8 cellular contexts compared by ENCODE assay signal in the genomic region with DNA sequence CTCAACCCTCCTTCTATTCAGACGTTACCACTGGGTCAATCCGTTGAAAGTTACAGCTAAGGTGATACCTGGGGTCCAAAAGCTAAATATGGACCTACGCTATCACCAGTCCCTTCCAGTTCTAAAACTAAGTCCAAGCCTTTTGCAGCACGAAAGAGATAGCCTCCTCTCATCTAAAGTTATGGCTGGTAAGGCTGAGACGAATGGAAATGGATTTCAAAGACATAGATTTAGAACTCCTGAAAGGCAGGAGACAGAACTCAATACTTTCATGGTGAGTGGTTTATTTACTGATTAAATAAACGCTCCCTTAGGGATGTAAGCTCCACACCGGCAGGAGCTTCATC. TPM values are rescaled to one million over a fixed set of nuclear protein-coding genes. Genes with fewer than 3 reads are reported as not detected.
DNase-seq lines count a peak whose midpoint lies in the region; ATAC-seq and TF ChIP-seq lines count a peak whose summit lies in the region.

No MANE protein-coding gene starts in this region.

- no peaks in the 10 kb centered on the region for H3K27me3 ChIP-seq in PC-9 (ENCODE audit: insufficient read depth, low read depth)
- H3K27me3 ChIP-seq in trophoblast cell (ENCODE audit: insufficient read depth, low read length), result no peaks in the 10 kb centered on the region

- no peak overlapping the region for H3K23ac ChIP-seq in trophoblast cell (ENCODE audit: low read length)

- no peak overlapping the region for H3K4ac ChIP-seq in trophoblast cell (ENCODE audit: low read depth, low read length)

- H3K27ac ChIP-seq in PC-9 (peak overlapping the region; percentile 69), epithelial cell of prostate (peak overlapping the region; percentile 84), trophoblast cell (ENCODE audit: low read depth, low read length) (peak overlapping the region; percentile 92)

- no peaks in the 10 kb centered on the region for H4K20me1 ChIP-seq in PC-9 (ENCODE audit: insufficient read depth)

- H2AFZ ChIP-seq in PC-9 (peak overlapping the region; percentile 96), trophoblast cell (ENCODE audit: insufficient read depth, low read length, poor library complexity) (peak overlapping the region; percentile 52)

- no peak for ATAC-seq in GM19324 (IDR thresholded peaks at IDR 0.05; ENCODE audit: low FRiP score, unreplicated experiment)

- H2BK12ac ChIP-seq in trophoblast cell (ENCODE audit: low read length), result no peak overlapping the region

- no peaks in the 10 kb centered on the region for H3K36me3 ChIP-seq in PC-9 (ENCODE audit: low read depth)
- H3K36me3 ChIP-seq in trophoblast cell (ENCODE audit: control insufficient read depth in 1 of 2, insufficient read depth in 2 of 2, low read length in 2 of 2), result no peaks in the 10 kb centered on the region

- in situ Hi-C loops in KBM-7 (cut with MboI; ENCODE audit: low pct_unique_long_range_greater_than_20kb, low sequenced_read_pairs), result no loop called here

- H2BK120ac ChIP-seq in trophoblast cell (ENCODE audit: insufficient read depth, low read length, poor library complexity), result no peak overlapping the region

- peak overlapping the region; percentile 56 for H3K27ac Mint-ChIP-seq in Calu3 (ENCODE audit: unreplicated experiment)

- no peak for TF ChIP-seq CTCF in Calu3 (IDR thresholded peaks at IDR 0.05; ENCODE audit: unreplicated experiment)
- TF ChIP-seq CTCF in PC-9 (conservative IDR thresholded peaks at IDR 0.05), result no peak

- CTCF ChIA-PET in Calu3 (lab: Charles Lee) (interaction anchor here (1.3 to 1.4 kb wide), 2 partner anchors 19 to 191 kb away, joined by 3 to 4 read pairs; partner anchors contain the start of gene PLGRKT), PC-9 (lab: Charles Lee) (no interaction called here)

- TSS peak; percentile 85 for BruUV-seq in Calu3 (replicated peaks; lab: Mats Ljungman, UMichigan)
- TSS peak; percentile 72 for BruUV-seq in PC-9 (replicated peaks; lab: Mats Ljungman, UMichigan)

- H2BK5ac ChIP-seq in trophoblast cell (ENCODE audit: low read depth, low read length, poor library complexity), result no peak overlapping the region

- WGBS in trophoblast cell (ENCODE audit: extremely low coverage, insufficient coverage, insufficient read length), result no CpG with 5 or more reads among the region's 7 CpGs

- H2AK5ac ChIP-seq in trophoblast cell (ENCODE audit: low read length), result no peak overlapping the region

- peak overlapping the region; percentile 66 for H4K8ac ChIP-seq in trophoblast cell (ENCODE audit: low read depth, low read length)

- peaks cover 16% of the 10 kb centered on the region for H3K4me1 Mint-ChIP-seq in Calu3 (ENCODE audit: low read depth, unreplicated experiment)

- H3K9me3 Mint-ChIP-seq in Calu3 (ENCODE audit: low read depth, unreplicated experiment), result no peaks in the 10 kb centered on the region

- H3K36me3 Mint-ChIP-seq in Calu3 (ENCODE audit: insufficient read depth, unreplicated experiment), result peaks cover 27% of the 10 kb centered on the region

- H3F3A ChIP-seq in PC-9 (ENCODE audit: insufficient read depth, low read depth), result peaks cover 16% of the 10 kb centered on the region; the same call in 1 of the 2 replicates

- H3K9me3 ChIP-seq in PC-9 (ENCODE audit: insufficient read depth, low read depth) (no peaks in the 10 kb centered on the region), trophoblast cell (ENCODE audit: insufficient read depth, low read depth, low read length) (no peaks in the 10 kb centered on the region)

- no peak overlapping the region for H3K18ac ChIP-seq in trophoblast cell (ENCODE audit: low read length)

- H3K27me3 Mint-ChIP-seq in Calu3 (ENCODE audit: unreplicated experiment), result no peaks in the 10 kb centered on the region

- intact Hi-C loops in Calu3 (cut with micrococcal nuclease; ENCODE audit: unreplicated experiment) (loop anchor here (2.0 kb wide), 1 partner anchor 89 kb away; no protein-coding TSS in a partner anchor), PC-9 (cut with micrococcal nuclease; ENCODE audit: unreplicated experiment) (no loop called here)

- no peak overlapping the region for H3K14ac ChIP-seq in trophoblast cell (ENCODE audit: low read length)

- no peaks in the 10 kb centered on the region for H3K9me2 ChIP-seq in PC-9 (ENCODE audit: insufficient read depth)

- POLR2A ChIA-PET in PC-9 (lab: Charles Lee; ENCODE audit: unreplicated experiment), result interaction anchor here (0.5 to 0.7 kb wide), 3 partner anchors 110 to 379 kb away, joined by 5 to 7 read pairs (median 6); no protein-coding TSS in a partner anchor

- H4K12ac ChIP-seq in trophoblast cell (ENCODE audit: low read depth, low read length), result no peak overlapping the region

- H3K4me1 ChIP-seq in PC-9 (replicated peaks; ENCODE audit: insufficient read depth), result peaks cover 41% of the 10 kb centered on the region
- H3K4me1 ChIP-seq in trophoblast cell (ENCODE audit: control insufficient read depth in 1 of 2, insufficient read depth in 2 of 2, low read length in 2 of 2), result peaks cover 0 to 2% of the 10 kb centered on the region in 2 experiments

- peaks cover 12% of the 10 kb centered on the region for H3K79me1 ChIP-seq in trophoblast cell (ENCODE audit: low read length)

- H3K4me2 ChIP-seq in PC-9 (peak overlapping the region; percentile 81), trophoblast cell (ENCODE audit: low read length) (peak overlapping the region; percentile 81)

- H3K4me3 Mint-ChIP-seq in Calu3 (ENCODE audit: low read depth, unreplicated experiment), result peak overlapping the region; percentile 97

- peak overlapping the region; percentile 18 for H3K9ac ChIP-seq in trophoblast cell (ENCODE audit: low read length)

- H3K79me2 ChIP-seq in PC-9 (ENCODE audit: low read depth) (peaks cover 54% of the 10 kb centered on the region), trophoblast cell (ENCODE audit: control insufficient read depth, insufficient read depth, low read length, poor library complexity) (peaks cover 14% of the 10 kb centered on the region)

- H3K4me3 ChIP-seq in PC-9 (peak overlapping the region; percentile 83), trophoblast cell (ENCODE audit: low read depth, low read length) (peak overlapping the region; percentile 96)

- DNase-seq in Calu3 (no peak), PC-9 (peak in 1 of 2 experiments; percentile 1), epithelial cell of prostate (ENCODE audit: low read depth, low spot score) (no peak), trophoblast cell (no peak), glomerular visceral epithelial cell (ENCODE audit: extremely low spot score) (no peak), KBM-7 (no peak), NCI-H2029 (lab: John Stamatoyannopoulos, UW) (no peak)

- H4K91ac ChIP-seq in trophoblast cell (ENCODE audit: low read depth, low read length), result no peak overlapping the region

RNA-seq across cellular contexts. Expression of gene RIC1, which starts 0.8 kb away (rescaled TPM):
- total RNA-seq in Calu3 (2022), result 10.9 and 11.4 TPM in 2 replicates
- total RNA-seq in PC-9 (2021), result 11.0 and 13.8 TPM in 2 replicates
- 16.3 and 16.6 TPM in 2 replicates for polyA plus RNA-seq in trophoblast cell (2013)
